2 cellular contexts compared by ENCODE assay signal in genomic region chr7:44292418-44292817, GRCh38.
A peak's percentile ranks its signal among the peaks of the same experiment; 100 is the strongest.
TF ChIP-seq lines count a peak whose summit lies in the region.

No MANE protein-coding gene starts in this region.

TF ChIP-seq in HEK293, 187 proteins besides CTCF, POLR2A, EP300 and RAD21:
- peak; percentile 91 for TF ChIP-seq ZNF239 (tag by site-specific recombination; IDR thresholded peaks at IDR 0.05)
- no peak for TF ChIP-seq PRDM4 (tag by site-specific recombination; IDR thresholded peaks at IDR 0.05)

TF ChIP-seq in endothelial cell of umbilical vein, 7 proteins besides CTCF, POLR2A, EP300 and RAD21:
- TF ChIP-seq EZH2 (IDR thresholded peaks at IDR 0.05; ENCODE audit: borderline replicate concordance, low read depth, low read length, severe bottlenecking) (no peak), MYC (IDR thresholded peaks at IDR 0.05; ENCODE audit: low read depth, low read length) (no peak), GATA2 (IDR thresholded peaks at IDR 0.05; ENCODE audit: insufficient read depth, insufficient read length, low read depth, low read length) (no peak), JUN (IDR thresholded peaks at IDR 0.05; ENCODE audit: borderline replicate concordance, insufficient read depth, insufficient read length, low read depth) (no peak), POLR2AphosphoS5 (IDR thresholded peaks at IDR 0.05; ENCODE audit: insufficient read depth, low read depth, low read length) (no peak), MAX (IDR thresholded peaks at IDR 0.05; ENCODE audit: insufficient read depth, insufficient read length) (no peak), FOS (IDR thresholded peaks at IDR 0.05; ENCODE audit: borderline replicate concordance, insufficient read depth, low read length) (no peak)
